ENCODE assay signal across 8 cellular contexts in the genomic region with DNA sequence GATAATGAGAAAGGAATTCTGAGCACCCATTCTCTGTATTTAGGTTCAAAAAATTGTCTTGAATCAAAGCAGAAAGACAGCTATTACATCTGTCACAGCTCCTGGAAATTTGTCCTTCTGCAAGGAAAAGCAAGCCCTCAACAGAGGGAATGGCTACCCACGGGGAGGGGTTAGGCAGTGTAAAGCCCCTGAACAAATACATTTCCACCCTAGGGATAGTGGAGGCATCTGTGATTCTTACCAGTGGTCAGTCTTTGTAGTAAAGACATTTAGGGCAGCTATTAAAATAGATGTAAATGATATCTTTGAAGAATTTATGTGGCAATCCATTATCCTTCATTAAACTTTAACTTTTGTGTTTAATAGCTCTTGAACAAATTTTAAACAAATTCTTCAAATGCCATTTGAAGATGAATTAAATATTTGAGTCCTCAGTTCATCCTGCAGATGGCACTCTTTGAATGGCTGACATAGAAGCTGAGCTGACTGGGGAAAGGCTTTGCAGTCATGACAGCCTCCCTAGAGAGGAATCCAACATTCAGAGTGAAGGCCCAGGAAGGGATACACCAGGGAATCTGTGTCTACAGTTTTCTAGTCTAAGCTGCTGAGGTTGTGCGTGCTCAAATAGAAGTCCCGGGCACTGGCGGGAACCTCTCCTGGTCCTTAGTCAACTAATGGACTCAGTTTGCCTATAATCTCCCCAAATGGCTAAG.
A peak's percentile ranks its signal among the peaks of the same experiment; 100 is the strongest.
DNase-seq lines count a peak whose midpoint lies in the region; ATAC-seq and TF ChIP-seq lines count a peak whose summit lies in the region.

No MANE protein-coding gene starts in this region.

- no peak overlapping the region for H3K4me3 ChIP-seq in lung

- H3K9me3 ChIP-seq in lung (ENCODE audit: control insufficient read depth in 2 of 2, insufficient read depth in 1 of 2, low read length in 1 of 2) = no peaks in the 10 kb centered on the region

- peak; percentile 77 for ATAC-seq in lung (ENCODE audit: insufficient read depth, low FRiP score)

- no peaks in the 10 kb centered on the region for H3K36me3 ChIP-seq in lung (ENCODE audit: control insufficient read depth in 2 of 2, insufficient read depth in 2 of 2, low read length in 2 of 2)

- no peak overlapping the region for H3K27ac Mint-ChIP-seq in CD14-positive monocyte

- 57 to 60% methylated on average over 4 of the region's 4 CpGs for WGBS in lung, 2 donors

- no peak overlapping the region for H3K27ac ChIP-seq in lung (ENCODE audit: low read depth in 1 of 2, low read length in 1 of 2)

- intact Hi-C loops in CD14-positive monocyte (cut with micrococcal nuclease) = no loop called here

- in situ Hi-C loops in Caki2 (cut with HindIII; ENCODE audit: low pct_unique_long_range_greater_than_20kb, low sequenced_read_pairs) = no loop called here

- no peak overlapping the region for H3K4me3 Mint-ChIP-seq in CD14-positive monocyte

- DNase-seq in Caki2 (ENCODE audit: low read depth) (peak; percentile 70), HPDE6-E6E7 (ENCODE audit: extremely low spot score) (peak; percentile 39), NCI-H82 treated with DMSO at 0.1 percent for 48 hours (lab: John Stamatoyannopoulos, UW; ENCODE audit: unreplicated experiment) (peak; percentile 75), ecto neural progenitor cell (ENCODE audit: low spot score) (peak; percentile 60), lung (ENCODE audit: low spot score) (peak; percentile 49), CD14-positive monocyte (ENCODE audit: low spot score) (no peak), NOMO-1 treated with dmso at 0.1 percent for 144 hours (lab: John Stamatoyannopoulos, UW; ENCODE audit: unreplicated experiment) (no peak)
- no peak for DNase-seq in effector CD4-positive, alpha-beta T cell

- peak; percentile 26 for TF ChIP-seq CTCF in lung (IDR thresholded peaks at IDR 0.05; ENCODE audit: control extremely low read depth, extremely low read depth)
- no peak for TF ChIP-seq CTCF in CD14-positive monocyte (IDR thresholded peaks at IDR 0.05)

- H3K4me1 Mint-ChIP-seq in CD14-positive monocyte = no peaks in the 10 kb centered on the region

- H3K9me3 Mint-ChIP-seq in CD14-positive monocyte = no peaks in the 10 kb centered on the region

- H3K27me3 ChIP-seq in lung (ENCODE audit: control insufficient read depth, insufficient read depth) = no peaks in the 10 kb centered on the region

- H3K36me3 Mint-ChIP-seq in CD14-positive monocyte = no peaks in the 10 kb centered on the region

- peaks cover 2 to 6% (median 5%) of the 10 kb centered on the region in 3 donors for H3K27me3 Mint-ChIP-seq in CD14-positive monocyte (ENCODE audit: low read depth in 3 of 3)

- peaks cover 0 to 1% of the 10 kb centered on the region in 2 donors for H3K4me1 ChIP-seq in lung (ENCODE audit: control insufficient read depth in 2 of 2, insufficient read depth in 2 of 2, low read length in 2 of 2)

Comparison
In these comparisons a context has a peak if more than half of its experiments do, and no peak if none do; other contexts are left out.
1. DNase-seq: peak in Caki2 (single experiment), HPDE6-E6E7 (single experiment), NCI-H82 treated with DMSO at 0.1 percent for 48 hours (single experiment), ecto neural progenitor cell (single experiment) and lung (single experiment); none in CD14-positive monocyte (single experiment), effector CD4-positive, alpha-beta T cell (single experiment) and NOMO-1 treated with dmso at 0.1 percent for 144 hours (single experiment).